13 cellular contexts compared by ENCODE assay signal in genomic region chr1:101300916-101301315, GRCh38.
DNase-seq lines count a peak whose midpoint lies in the region; ATAC-seq and TF ChIP-seq lines count a peak whose summit lies in the region.
"Had no signal": no experiment of that assay in that cellular context is flagged by ENCODE, and none has a peak within 500 bp of the region (broad histone marks: within the 10 kb centered on the region; RNA-seq: fewer than 3 reads in every experiment).

No MANE protein-coding gene starts in this region.

- ATAC-seq in GM23338 (no peak), HG02884 (IDR thresholded peaks at IDR 0.05; ENCODE audit: unreplicated experiment) (no peak)
- no peak for ATAC-seq in activated T-cell treated with anti-CD3 and anti-CD28 coated beads, Interleukin-2, amount 50 U/mL, for 4 hours
- ATAC-seq: HCT116 had no signal

- H3K4me1 Mint-ChIP-seq in GM23338, result peaks cover 4% of the 10 kb centered on the region; the same call in 1 of the 3 replicates
- H3K4me1 Mint-ChIP-seq in activated T-cell treated with anti-CD3 and anti-CD28 coated beads, Interleukin-2, amount 50 U/mL, for 4 hours (ENCODE audit: low read depth), result peaks cover 26% of the 10 kb centered on the region

- no peaks in the 10 kb centered on the region for H3K9me3 Mint-ChIP-seq in GM23338
- H3K9me3 Mint-ChIP-seq in activated T-cell treated with anti-CD3 and anti-CD28 coated beads, Interleukin-2, amount 50 U/mL, for 4 hours, result no peaks in the 10 kb centered on the region
- H3K9me3 Mint-ChIP-seq: CD4-positive, CD25-positive, alpha-beta regulatory T cell had no signal

- H3F3A ChIP-seq in GM23338 (replicated peaks; ENCODE audit: low read depth), result no peaks in the 10 kb centered on the region

- H3K36me3 Mint-ChIP-seq in GM23338 (ENCODE audit: low read depth), result no peaks in the 10 kb centered on the region
- H3K36me3 Mint-ChIP-seq in activated T-cell treated with anti-CD3 and anti-CD28 coated beads, Interleukin-2, amount 50 U/mL, for 4 hours (ENCODE audit: insufficient read depth), result peaks cover 4% of the 10 kb centered on the region

- TF ChIP-seq CTCF in GM23338 (conservative IDR thresholded peaks at IDR 0.05; ENCODE audit: low read depth in 2 of 2), result no peak

- H3K27me3 ChIP-seq in GM23338 (ENCODE audit: insufficient read depth), result no peaks in the 10 kb centered on the region

- H3K27ac ChIP-seq in GM23338 (ENCODE audit: low read depth), result no peak overlapping the region
- H3K27ac ChIP-seq: BLaER1 treated with 17β-estradiol and CSF1 and Interleukin-3, amounts not matched to agents 10 nM and 100 nM had no signal

- no peaks in the 10 kb centered on the region for H3K4me1 ChIP-seq in GM23338 (ENCODE audit: insufficient read depth)

- no peak for DNase-seq in GM23338 (ENCODE audit: low spot score)
- peak; percentile 69 to 78 for DNase-seq in dermis microvascular lymphatic vessel endothelial cell (ENCODE audit: low read depth in 2 of 2)
- DNase-seq in kidney tubule cell (ENCODE audit: low spot score), result peak; percentile 54
- DNase-seq in pulmonary artery endothelial cell (ENCODE audit: low read depth, low spot score), result peak; percentile 68
- DNase-seq in retina, result no peak
- no peak for DNase-seq in activated T-cell treated with anti-CD3 and anti-CD28 coated beads, Interleukin-2, amount 50 U/mL, for 4 hours
- DNase-seq: 8988T; ACHN; CD4-positive, CD25-positive, alpha-beta regulatory T cell; DMS 273 treated with DMSO at 0.1 percent for 48 hours had no signal

- peak overlapping the region; percentile 8 for H2AFZ ChIP-seq in GM23338

- H4K20me1 ChIP-seq in GM23338 (replicated peaks; ENCODE audit: insufficient read depth), result no peaks in the 10 kb centered on the region
- H4K20me1 ChIP-seq: BLaER1 treated with 17β-estradiol and CSF1 and Interleukin-3, amounts not matched to agents 10 nM and 100 nM had no signal

- no peaks in the 10 kb centered on the region for H3K9me2 ChIP-seq in GM23338 (ENCODE audit: insufficient read depth)

- no peaks in the 10 kb centered on the region for H3K79me2 ChIP-seq in GM23338 (replicated peaks; ENCODE audit: insufficient read depth)

- H3K4me3 ChIP-seq in GM23338, result no peak overlapping the region
- H3K4me3 ChIP-seq: BLaER1 treated with 17β-estradiol and CSF1 and Interleukin-3, amounts not matched to agents 10 nM and 100 nM had no signal

- peaks cover 4% of the 10 kb centered on the region for H3K27me3 Mint-ChIP-seq in GM23338 (ENCODE audit: insufficient read depth, low read depth, poor library complexity)
- H3K27me3 Mint-ChIP-seq in activated T-cell treated with anti-CD3 and anti-CD28 coated beads, Interleukin-2, amount 50 U/mL, for 4 hours (ENCODE audit: low read depth), result no peaks in the 10 kb centered on the region

- no peak overlapping the region for H3K4me2 ChIP-seq in GM23338
- H3K4me2 ChIP-seq: BLaER1 treated with 17β-estradiol and CSF1 and Interleukin-3, amounts not matched to agents 10 nM and 100 nM had no signal

- no peak overlapping the region for H3K27ac Mint-ChIP-seq in GM23338

- no peaks in the 10 kb centered on the region for H3K36me3 ChIP-seq in GM23338 (ENCODE audit: insufficient read depth)

- no peak overlapping the region for H3K4me3 Mint-ChIP-seq in GM23338
- H3K4me3 Mint-ChIP-seq in activated T-cell treated with anti-CD3 and anti-CD28 coated beads, Interleukin-2, amount 50 U/mL, for 4 hours, result no peak overlapping the region

TF ChIP-seq in GM23338, 12 proteins besides CTCF, POLR2A, EP300 and RAD21 (continues in another document):
- TF ChIP-seq CREB1 (CRISPR knock-in tag; IDR thresholded peaks at IDR 0.05; ENCODE audit: low read depth) (no peak), ZNF462 (CRISPR knock-in tag; IDR thresholded peaks at IDR 0.05) (no peak), ZNF331 (CRISPR knock-in tag; IDR thresholded peaks at IDR 0.05; ENCODE audit: low read depth) (no peak), EZH2 (IDR thresholded peaks at IDR 0.05; ENCODE audit: low read depth, unreplicated experiment) (no peak), NANOG (IDR thresholded peaks at IDR 0.05; ENCODE audit: borderline replicate concordance) (no peak)
- TF ChIP-seq, protein P1, sequence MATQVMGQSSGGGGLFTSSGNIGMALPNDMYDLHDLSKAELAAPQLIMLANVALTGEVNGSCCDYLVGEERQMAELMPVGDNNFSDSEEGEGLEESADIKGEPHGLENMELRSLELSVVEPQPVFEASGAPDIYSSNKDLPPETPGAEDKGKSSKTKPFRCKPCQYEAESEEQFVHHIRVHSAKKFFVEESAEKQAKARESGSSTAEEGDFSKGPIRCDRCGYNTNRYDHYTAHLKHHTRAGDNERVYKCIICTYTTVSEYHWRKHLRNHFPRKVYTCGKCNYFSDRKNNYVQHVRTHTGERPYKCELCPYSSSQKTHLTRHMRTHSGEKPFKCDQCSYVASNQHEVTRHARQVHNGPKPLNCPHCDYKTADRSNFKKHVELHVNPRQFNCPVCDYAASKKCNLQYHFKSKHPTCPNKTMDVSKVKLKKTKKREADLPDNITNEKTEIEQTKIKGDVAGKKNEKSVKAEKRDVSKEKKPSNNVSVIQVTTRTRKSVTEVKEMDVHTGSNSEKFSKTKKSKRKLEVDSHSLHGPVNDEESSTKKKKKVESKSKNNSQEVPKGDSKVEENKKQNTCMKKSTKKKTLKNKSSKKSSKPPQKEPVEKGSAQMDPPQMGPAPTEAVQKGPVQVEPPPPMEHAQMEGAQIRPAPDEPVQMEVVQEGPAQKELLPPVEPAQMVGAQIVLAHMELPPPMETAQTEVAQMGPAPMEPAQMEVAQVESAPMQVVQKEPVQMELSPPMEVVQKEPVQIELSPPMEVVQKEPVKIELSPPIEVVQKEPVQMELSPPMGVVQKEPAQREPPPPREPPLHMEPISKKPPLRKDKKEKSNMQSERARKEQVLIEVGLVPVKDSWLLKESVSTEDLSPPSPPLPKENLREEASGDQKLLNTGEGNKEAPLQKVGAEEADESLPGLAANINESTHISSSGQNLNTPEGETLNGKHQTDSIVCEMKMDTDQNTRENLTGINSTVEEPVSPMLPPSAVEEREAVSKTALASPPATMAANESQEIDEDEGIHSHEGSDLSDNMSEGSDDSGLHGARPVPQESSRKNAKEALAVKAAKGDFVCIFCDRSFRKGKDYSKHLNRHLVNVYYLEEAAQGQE (IDR thresholded peaks at IDR 0.05; ENCODE audit: unreplicated experiment), result no peak

Comparison
In these comparisons a context has a peak if more than half of its experiments do, and no peak if none do; other contexts are left out.
1. DNase-seq: peak in dermis microvascular lymphatic vessel endothelial cell (2 of 2), kidney tubule cell (single experiment) and pulmonary artery endothelial cell (single experiment); none in GM23338 (single experiment), retina (single experiment) and activated T-cell treated with anti-CD3 and anti-CD28 coated beads, Interleukin-2, amount 50 U/mL, for 4 hours (single experiment).